Comparison of ENCODE assay signal across 29 cellular contexts in the genomic region with DNA sequence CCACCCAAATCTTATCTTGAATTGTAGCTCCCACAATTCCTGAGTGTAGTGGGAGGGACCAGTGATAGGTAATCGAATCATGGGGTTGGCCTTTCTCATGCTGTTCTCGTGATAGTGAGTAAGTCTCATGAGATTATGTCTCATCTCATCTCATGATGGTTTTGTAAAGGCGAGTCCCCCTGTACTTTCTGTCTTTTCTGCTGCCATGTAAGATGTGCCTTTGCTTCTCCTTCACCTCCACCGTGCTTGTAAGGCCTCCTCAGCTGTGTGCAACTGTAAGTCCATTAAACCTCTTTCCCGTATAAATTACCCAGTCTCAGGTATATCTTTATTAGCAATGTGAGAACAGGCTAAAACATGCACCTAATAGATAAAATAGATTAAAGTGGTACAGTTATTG.
"Had no signal": no experiment of that assay in that cellular context is flagged by ENCODE, and none has a peak within 500 bp of the region (broad histone marks: within the 10 kb centered on the region; RNA-seq: fewer than 3 reads in every experiment).

No MANE protein-coding gene starts in this region.

- DNase-seq: stimulated activated CD4-positive, alpha-beta T cell treated with anti-CD3 and anti-CD28 coated beads, Interleukin-2, amount 100 ng/mL, for 48 hours; stimulated activated CD4-positive, alpha-beta T cell treated with anti-CD3 and anti-CD28 coated beads, Interleukin-4, amount 100 ng/mL, for 1 hour; stimulated activated CD4-positive, alpha-beta T cell treated with anti-CD3 and anti-CD28 coated beads, Interleukin-4, amount 100 ng/mL, for 24 hours; stimulated activated CD4-positive, alpha-beta T cell treated with anti-CD3 and anti-CD28 coated beads, Interleukin-4, amount 100 ng/mL, for 4 hours; stimulated activated CD8-positive, alpha-beta memory T cell treated with anti-CD3 and anti-CD28 coated beads, Interleukin-4, amount 100 ng/mL, for 48 hours; stimulated activated naive B cell treated with anti-CD40 and anti-IgM and Interleukin-4, amounts not matched to agents 10 μg/mL and 1 μg/mL and 100 μg/mL, for 72 hours; stimulated activated naive CD4-positive, alpha-beta T cell; stimulated activated naive CD4-positive, alpha-beta T cell treated with Interleukin-2 at 50 U/mL for 16 hours; stimulated activated naive CD8-positive, alpha-beta T cell treated with anti-CD3 and anti-CD28 coated beads, Interleukin-15, amount 100 ng/mL, for 72 hours; stimulated activated naive CD8-positive, alpha-beta T cell treated with anti-CD3 and anti-CD28 coated beads, Interleukin-15, Interleukin-2, amounts not matched to agents 100 U/mL and 50 U/mL, for 24 hours; stomach; substantia nigra; testis; thyroid gland; tibial artery; transverse colon; trophoblast cell; upper lobe of left lung; upper lobe of right lung; uterus had no signal

- H3K27ac Mint-ChIP-seq: stimulated activated effector memory CD8-positive, alpha-beta T cell treated with anti-CD3 and anti-CD28 coated beads, Interleukin-12 subunit alpha, Interleukin-12 subunit beta, amount 100 ng/mL, for 72 hours; stimulated activated memory B cell treated with anti-CD40 and anti-IgM and Interleukin-4, amounts not matched to agents 10 μg/mL and 1 μg/mL and 100 μg/mL, for 72 hours; stimulated activated naive B cell treated with anti-CD40 and anti-IgM and Interleukin-4, amounts not matched to agents 10 μg/mL and 1 μg/mL and 100 μg/mL, for 72 hours; stimulated activated naive CD8-positive, alpha-beta T cell treated with anti-CD3 and anti-CD28 coated beads, Interleukin-15, amount 100 ng/mL, for 72 hours; stimulated activated naive CD8-positive, alpha-beta T cell treated with anti-CD3 and anti-CD28 coated beads, Interleukin-15, Interleukin-2, amounts not matched to agents 100 ng/mL and 50 ng/mL, for 24 hours; type B pancreatic cell had no signal

- H3K9me3 Mint-ChIP-seq: type B pancreatic cell had no signal

- H3K27me3 ChIP-seq: stomach, suprapubic skin, testis, thyroid gland, tibial artery, tibial nerve, transverse colon, upper lobe of left lung, upper lobe of right lung, uterus, vagina had no signal

- H3K27ac ChIP-seq: stomach, suprapubic skin, testis, thoracic aorta, thyroid gland, tibial artery, tibial nerve, transverse colon, upper lobe of left lung, upper lobe of right lung, uterus, vagina had no signal

- H3K4me3 ChIP-seq: stomach, suprapubic skin, testis, thoracic aorta, thyroid gland, tibial artery, tibial nerve, transverse colon, upper lobe of left lung, upper lobe of right lung, uterus, vagina had no signal

- H3K27me3 Mint-ChIP-seq: stimulated activated memory B cell treated with anti-CD40 and anti-IgM and Interleukin-4, amounts not matched to agents 10 μg/mL and 1 μg/mL and 100 μg/mL, for 72 hours; stimulated activated naive B cell treated with anti-CD40 and anti-IgM and Interleukin-4, amounts not matched to agents 10 μg/mL and 1 μg/mL and 100 μg/mL, for 72 hours; stimulated activated naive CD8-positive, alpha-beta T cell treated with anti-CD3 and anti-CD28 coated beads, Interleukin-15, amount 100 ng/mL, for 72 hours; stimulated activated naive CD8-positive, alpha-beta T cell treated with anti-CD3 and anti-CD28 coated beads, Interleukin-15, Interleukin-2, amounts not matched to agents 100 ng/mL and 50 ng/mL, for 24 hours; type B pancreatic cell had no signal

- H3K9me3 ChIP-seq: suprapubic skin, testis, thoracic aorta, thyroid gland, tibial artery, tibial nerve, transverse colon, upper lobe of left lung, upper lobe of right lung, uterus, vagina had no signal

- H3K4me3 Mint-ChIP-seq: stimulated activated effector memory CD8-positive, alpha-beta T cell treated with anti-CD3 and anti-CD28 coated beads, Interleukin-12 subunit alpha, Interleukin-12 subunit beta, amount 100 ng/mL, for 72 hours; stimulated activated memory B cell treated with anti-CD40 and anti-IgM and Interleukin-4, amounts not matched to agents 10 μg/mL and 1 μg/mL and 100 μg/mL, for 72 hours; stimulated activated naive B cell treated with anti-CD40 and anti-IgM and Interleukin-4, amounts not matched to agents 10 μg/mL and 1 μg/mL and 100 μg/mL, for 72 hours; stimulated activated naive CD8-positive, alpha-beta T cell treated with anti-CD3 and anti-CD28 coated beads, Interleukin-15, amount 100 ng/mL, for 72 hours; stimulated activated naive CD8-positive, alpha-beta T cell treated with anti-CD3 and anti-CD28 coated beads, Interleukin-15, Interleukin-2, amounts not matched to agents 100 ng/mL and 50 ng/mL, for 24 hours; type B pancreatic cell had no signal

- H3K36me3 Mint-ChIP-seq: stimulated activated effector memory CD8-positive, alpha-beta T cell treated with anti-CD3 and anti-CD28 coated beads, Interleukin-12 subunit alpha, Interleukin-12 subunit beta, amount 100 ng/mL, for 72 hours; stimulated activated memory B cell treated with anti-CD40 and anti-IgM and Interleukin-4, amounts not matched to agents 10 μg/mL and 1 μg/mL and 100 μg/mL, for 72 hours; type B pancreatic cell had no signal

- H3K4me1 ChIP-seq: stomach, suprapubic skin, testis, thyroid gland, tibial artery, tibial nerve, transverse colon, upper lobe of left lung, upper lobe of right lung, uterus, vagina had no signal

- H3K36me3 ChIP-seq: stomach, suprapubic skin, thoracic aorta, thyroid gland, tibial artery, tibial nerve, transverse colon, upper lobe of left lung, upper lobe of right lung, uterus, vagina had no signal

- ATAC-seq: stimulated activated effector memory CD8-positive, alpha-beta T cell treated with anti-CD3 and anti-CD28 coated beads, Interleukin-12 subunit alpha, Interleukin-12 subunit beta, amount 100 ng/mL, for 72 hours; stimulated activated memory B cell treated with anti-CD40 and anti-IgM and Interleukin-4, amounts not matched to agents 10 μg/mL and 1 μg/mL and 100 μg/mL, for 72 hours; stimulated activated naive B cell treated with anti-CD40 and anti-IgM and Interleukin-4, amounts not matched to agents 10 μg/mL and 1 μg/mL and 100 μg/mL, for 72 hours; stimulated activated naive CD8-positive, alpha-beta T cell treated with anti-CD3 and anti-CD28 coated beads, Interleukin-15, amount 100 ng/mL, for 72 hours; stimulated activated naive CD8-positive, alpha-beta T cell treated with anti-CD3 and anti-CD28 coated beads, Interleukin-15, Interleukin-2, amounts not matched to agents 100 U/mL and 50 U/mL, for 24 hours; upper lobe of right lung had no signal

- FAIRE-seq: urothelium cell line had no signal

- H3K4me1 Mint-ChIP-seq: stimulated activated memory B cell treated with anti-CD40 and anti-IgM and Interleukin-4, amounts not matched to agents 10 μg/mL and 1 μg/mL and 100 μg/mL, for 72 hours; stimulated activated naive B cell treated with anti-CD40 and anti-IgM and Interleukin-4, amounts not matched to agents 10 μg/mL and 1 μg/mL and 100 μg/mL, for 72 hours; stimulated activated naive CD8-positive, alpha-beta T cell treated with anti-CD3 and anti-CD28 coated beads, Interleukin-15, amount 100 ng/mL, for 72 hours had no signal
